In genomic region chr2:45837812-45838341, GRCh38 we compare ENCODE assay signal across 16 cellular contexts.
DNase-seq lines count a peak whose midpoint lies in the region; ATAC-seq and TF ChIP-seq lines count a peak whose summit lies in the region.
"Had no signal": no experiment of that assay in that cellular context is flagged by ENCODE, and none has a peak within 500 bp of the region (broad histone marks: within the 10 kb centered on the region; RNA-seq: fewer than 3 reads in every experiment).

No MANE protein-coding gene starts in this region.

- H3K27me3 Mint-ChIP-seq in activated B cell treated with CpG ODN at 0.5 μM for 24 hours = no peaks in the 10 kb centered on the region
- H3K27me3 Mint-ChIP-seq in stimulated activated memory B cell treated with anti-CD40 and anti-IgM and Interleukin-4, amounts not matched to agents 10 μg/mL and 1 μg/mL and 100 μg/mL, for 72 hours = no peaks in the 10 kb centered on the region
- H3K27me3 Mint-ChIP-seq in effector memory CD8-positive, alpha-beta T cell = no peaks in the 10 kb centered on the region
- H3K27me3 Mint-ChIP-seq: CD4-positive, CD25-positive, alpha-beta regulatory T cell had no signal

- no peak overlapping the region for H3K4me3 Mint-ChIP-seq in activated B cell treated with CpG ODN at 0.5 μM for 24 hours
- no peak overlapping the region for H3K4me3 Mint-ChIP-seq in stimulated activated memory B cell treated with anti-CD40 and anti-IgM and Interleukin-4, amounts not matched to agents 10 μg/mL and 1 μg/mL and 100 μg/mL, for 72 hours
- no peak overlapping the region for H3K4me3 Mint-ChIP-seq in effector memory CD8-positive, alpha-beta T cell
- H3K4me3 Mint-ChIP-seq: CD4-positive, CD25-positive, alpha-beta regulatory T cell had no signal

- CTCF ChIA-PET in activated B cell treated with CpG ODN at 0.5 μM for 24 hours (lab: Charles Lee) = interaction anchor here (1.2 to 2.1 kb wide), 3 partner anchors 59 to 188 kb away, joined by 3 to 8 read pairs (median 4); no protein-coding TSS in a partner anchor

- peak; percentile 53 for TF ChIP-seq POLR2A in GM18526 (IDR thresholded peaks at IDR 0.05; ENCODE audit: extremely low read depth, insufficient read length)

- peak overlapping the region; percentile 61 to 94 (median 83); a peak in 20 of 22 replicates for H3K4me2 ChIP-seq in BLaER1 treated with 17β-estradiol and CSF1 and Interleukin-3, amounts not matched to agents 10 nM and 100 nM

- peaks cover 74 to 100% (median 100%) of the 10 kb centered on the region in 10 experiments for H3K4me1 ChIP-seq in BLaER1 treated with 17β-estradiol and CSF1 and Interleukin-3, amounts not matched to agents 10 nM and 100 nM

- no peak overlapping the region for H3K9ac ChIP-seq in BLaER1 treated with 17β-estradiol and CSF1 and Interleukin-3, amounts not matched to agents 10 nM and 100 nM

- H3K27me3 ChIP-seq in BLaER1 treated with 17β-estradiol and CSF1 and Interleukin-3, amounts not matched to agents 10 nM and 100 nM = no peaks in the 10 kb centered on the region
- H3K27me3 ChIP-seq: MG63 had no signal

- no peak for ATAC-seq in activated B cell treated with CpG ODN at 0.5 μM for 24 hours (ENCODE audit: low read depth)
- ATAC-seq in stimulated activated memory B cell treated with anti-CD40 and anti-IgM and Interleukin-4, amounts not matched to agents 10 μg/mL and 1 μg/mL and 100 μg/mL, for 72 hours = no peak
- no peak for ATAC-seq in effector memory CD8-positive, alpha-beta T cell (replicated peaks)
- ATAC-seq: PC-3 had no signal

- no peak overlapping the region for H3K4me3 ChIP-seq in BLaER1 treated with 17β-estradiol and CSF1 and Interleukin-3, amounts not matched to agents 10 nM and 100 nM
- H3K4me3 ChIP-seq: MG63 had no signal

- TF ChIP-seq CTCF in activated B cell treated with CpG ODN at 0.5 μM for 24 hours (IDR thresholded peaks at IDR 0.05) = no peak

- no peaks in the 10 kb centered on the region for H3K36me3 Mint-ChIP-seq in activated B cell treated with CpG ODN at 0.5 μM for 24 hours (ENCODE audit: low read depth)
- H3K36me3 Mint-ChIP-seq in stimulated activated memory B cell treated with anti-CD40 and anti-IgM and Interleukin-4, amounts not matched to agents 10 μg/mL and 1 μg/mL and 100 μg/mL, for 72 hours = no peaks in the 10 kb centered on the region
- H3K36me3 Mint-ChIP-seq in effector memory CD8-positive, alpha-beta T cell (ENCODE audit: insufficient read depth) = no peaks in the 10 kb centered on the region

- intact Hi-C loops in activated B cell treated with CpG ODN at 0.5 μM for 24 hours (cut with micrococcal nuclease) = loop anchor here (1.0 to 5.0 kb wide), 5 partner anchors 61 to 195 kb away; no protein-coding TSS in a partner anchor

- peak overlapping the region; percentile 42 for H3K27ac Mint-ChIP-seq in activated B cell treated with CpG ODN at 0.5 μM for 24 hours
- H3K27ac Mint-ChIP-seq in stimulated activated memory B cell treated with anti-CD40 and anti-IgM and Interleukin-4, amounts not matched to agents 10 μg/mL and 1 μg/mL and 100 μg/mL, for 72 hours = peak overlapping the region; percentile 77
- no peak overlapping the region for H3K27ac Mint-ChIP-seq in effector memory CD8-positive, alpha-beta T cell
- H3K27ac Mint-ChIP-seq: CD4-positive, CD25-positive, alpha-beta regulatory T cell had no signal

- peaks cover 96% of the 10 kb centered on the region for H3K4me1 Mint-ChIP-seq in activated B cell treated with CpG ODN at 0.5 μM for 24 hours
- H3K4me1 Mint-ChIP-seq in stimulated activated memory B cell treated with anti-CD40 and anti-IgM and Interleukin-4, amounts not matched to agents 10 μg/mL and 1 μg/mL and 100 μg/mL, for 72 hours = peaks cover 95% of the 10 kb centered on the region
- peaks cover 15 to 27% of the 10 kb centered on the region in 2 donors for H3K4me1 Mint-ChIP-seq in effector memory CD8-positive, alpha-beta T cell (ENCODE audit: low read depth in 2 of 2)

- H3K9me3 Mint-ChIP-seq in activated B cell treated with CpG ODN at 0.5 μM for 24 hours = no peaks in the 10 kb centered on the region
- no peaks in the 10 kb centered on the region for H3K9me3 Mint-ChIP-seq in stimulated activated memory B cell treated with anti-CD40 and anti-IgM and Interleukin-4, amounts not matched to agents 10 μg/mL and 1 μg/mL and 100 μg/mL, for 72 hours
- no peaks in the 10 kb centered on the region for H3K9me3 Mint-ChIP-seq in effector memory CD8-positive, alpha-beta T cell

- H3K9me3 ChIP-seq in BLaER1 treated with 17β-estradiol and CSF1 and Interleukin-3, amounts not matched to agents 10 nM and 100 nM (replicated peaks in 1 of 11) = no peaks in the 10 kb centered on the region
- H3K9me3 ChIP-seq: MG63 had no signal

- DNase-seq in activated B cell treated with CpG ODN at 0.5 μM for 24 hours (no peak), DMS79 (lab: John Stamatoyannopoulos, UW) (no peak), GM19238 (ENCODE audit: insufficient read length, low spot score) (no peak)
- DNase-seq in effector memory CD8-positive, alpha-beta T cell = no peak
- DNase-seq: AML-193; CD4-positive, CD25-positive, alpha-beta regulatory T cell; MG63; NCI-H1048; NCI-H1417 treated with DMSO at 0.1 percent for 48 hours; NCI-H187; NCI-H69; PC-3; Right ventricle myocardium superior had no signal

- H3K27ac ChIP-seq in BLaER1 treated with 17β-estradiol and CSF1 and Interleukin-3, amounts not matched to agents 10 nM and 100 nM = peak overlapping the region in 6 of 11 experiments; percentile 8 to 41 (median 38); a peak in 9 of 22 replicates

- POLR2A ChIA-PET in activated B cell treated with CpG ODN at 0.5 μM for 24 hours (lab: Charles Lee) = interaction anchor here (1.2 to 2.5 kb wide), 2 partner anchors 12 to 108 kb away, joined by 3 to 10 read pairs; no protein-coding TSS in a partner anchor

- peaks cover 3 to 90% (median 25%) of the 10 kb centered on the region in 11 experiments; a peak in 17 of 22 replicates for H4K20me1 ChIP-seq in BLaER1 treated with 17β-estradiol and CSF1 and Interleukin-3, amounts not matched to agents 10 nM and 100 nM

- peaks cover 0 to 3% (median 0%) of the 10 kb centered on the region in 11 experiments; a peak in 3 of 22 replicates for H3K36me3 ChIP-seq in BLaER1 treated with 17β-estradiol and CSF1 and Interleukin-3, amounts not matched to agents 10 nM and 100 nM

Comparison
In these comparisons a context has a peak if more than half of its experiments do, and no peak if none do; other contexts are left out.
1. H3K27ac Mint-ChIP-seq: peak in activated B cell treated with CpG ODN at 0.5 μM for 24 hours (single experiment) and stimulated activated memory B cell treated with anti-CD40 and anti-IgM and Interleukin-4, amounts not matched to agents 10 μg/mL and 1 μg/mL and 100 μg/mL, for 72 hours (single experiment); none in effector memory CD8-positive, alpha-beta T cell (0 of 2).